Comparison of ENCODE assay signal across 16 cellular contexts in the genomic region with DNA sequence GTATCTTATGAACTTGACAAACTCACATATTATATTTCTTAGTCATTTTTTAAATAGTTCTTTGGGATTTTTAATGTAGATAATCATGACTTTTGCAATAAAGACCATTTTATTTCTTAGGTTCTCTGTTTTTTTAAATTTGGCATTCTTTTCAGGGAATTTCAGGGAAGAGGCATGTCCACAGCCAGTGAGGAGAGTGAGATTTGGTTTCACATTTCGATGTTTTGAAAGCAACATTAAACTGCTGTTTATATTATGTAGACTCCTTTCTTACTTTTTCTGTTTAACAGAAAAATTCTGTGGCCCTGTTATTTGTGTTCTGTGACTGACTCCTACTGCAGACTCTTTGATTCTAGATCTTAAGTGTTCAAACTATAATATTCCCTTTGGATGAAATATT.
DNase-seq lines count a peak whose midpoint lies in the region; ATAC-seq and TF ChIP-seq lines count a peak whose summit lies in the region.
"Had no signal": no experiment of that assay in that cellular context is flagged by ENCODE, and none has a peak within 500 bp of the region (broad histone marks: within the 10 kb centered on the region; RNA-seq: fewer than 3 reads in every experiment).

No MANE protein-coding gene starts in this region.

- no peak overlapping the region for H3K23ac ChIP-seq in IMR-90 (ENCODE audit: low read depth, low read length)

- ATAC-seq in IMR-90 (ENCODE audit: low read depth) (peak; percentile 84), GM18868 (IDR thresholded peaks at IDR 0.05; ENCODE audit: unreplicated experiment) (no peak), PC-3 (no peak)
- no peak for ATAC-seq in CD4-positive, alpha-beta T cell (ENCODE audit: poor library complexity)

- no peak overlapping the region for H2BK120ac ChIP-seq in IMR-90 (ENCODE audit: low read depth, low read length)

- BruUV-seq in IMR-90 (replicated peaks; lab: Mats Ljungman, UMichigan) (no TSS peak), PC-3 (replicated peaks; lab: Mats Ljungman, UMichigan) (no TSS peak)

- H3K4me3 Mint-ChIP-seq in nephron = no peak overlapping the region
- no peak overlapping the region for H3K4me3 Mint-ChIP-seq in CD4-positive, alpha-beta T cell
- H3K4me3 Mint-ChIP-seq: CD4-positive, CD25-positive, alpha-beta regulatory T cell had no signal

- no peaks in the 10 kb centered on the region for H3K9me1 ChIP-seq in IMR-90 (ENCODE audit: insufficient read depth, low read length)

- H3K9me2 ChIP-seq in PC-3 (replicated peaks; ENCODE audit: low read length) = no peaks in the 10 kb centered on the region

- TF ChIP-seq POLR2A in IMR-90 (IDR thresholded peaks at IDR 0.05; ENCODE audit: low read depth, low read length) (no peak), spleen (IDR thresholded peaks at IDR 0.05) (no peak)

- H4K20me1 ChIP-seq in IMR-90 (ENCODE audit: insufficient read depth, low read length) (no peaks in the 10 kb centered on the region), PC-3 (ENCODE audit: low read length) (no peaks in the 10 kb centered on the region)

- intact Hi-C loops in IMR-90 (cut with micrococcal nuclease) = no loop called here
- intact Hi-C loops in PC-3 (cut with micrococcal nuclease) = no loop called here
- intact Hi-C loops in spleen (cut with DNase I; ENCODE audit: low total_unique reads) = no loop called here
- intact Hi-C loops in CD4-positive, alpha-beta T cell (cut with DNase I, micrococcal nuclease) = loop anchor here in 1 of 2 experiments (5.0 kb wide), 1 partner anchor 56 kb away; no protein-coding TSS in a partner anchor

- no peak overlapping the region for H3K14ac ChIP-seq in IMR-90 (replicated peaks; ENCODE audit: low read depth, low read length)

- H3K18ac ChIP-seq in IMR-90 (ENCODE audit: low read depth, low read length) = 0 out of 2 replicates have a peak overlapping the region, but pooled peaks have one; percentile 55

- H3K56ac ChIP-seq in IMR-90 (ENCODE audit: extremely low read depth, insufficient read depth, low read length) = no peak overlapping the region

- peak overlapping the region; percentile 37 for H3K4me2 ChIP-seq in IMR-90 (ENCODE audit: low read depth, low read length)
- H3K4me2 ChIP-seq in PC-3 (ENCODE audit: low read length) = no peak overlapping the region

- peak overlapping the region; percentile 55 to 68 (median 58) for H3K27ac Mint-ChIP-seq in nephron
- H3K27ac Mint-ChIP-seq in CD4-positive, alpha-beta T cell = no peak overlapping the region
- H3K27ac Mint-ChIP-seq: CD4-positive, CD25-positive, alpha-beta regulatory T cell had no signal

- no peak overlapping the region for H3K4ac ChIP-seq in IMR-90 (ENCODE audit: low read depth, low read length)

- in situ Hi-C loops in IMR-90 (cut with MboI; ENCODE audit: low sequenced_read_pairs) = no loop called here

- no CpG with 5 or more reads among the region's 1 CpG for WGBS in IMR-90 (ENCODE audit: extremely low coverage in 2 of 2, insufficient read length in 1 of 2), 2 experiments
- 73 to 89% (median 78%) methylated on average over 1 of the region's 1 CpG for WGBS in spleen, 5 donors

- H2AK9ac ChIP-seq in IMR-90 (replicated peaks; ENCODE audit: low read depth, low read length, poor library complexity) = no peak overlapping the region

- H3K4me1 Mint-ChIP-seq in nephron = peaks cover 41% of the 10 kb centered on the region
- peaks cover 16% of the 10 kb centered on the region for H3K4me1 Mint-ChIP-seq in CD4-positive, alpha-beta T cell (ENCODE audit: low read depth)

- H3F3A ChIP-seq in PC-3 (ENCODE audit: low read length, unreplicated experiment) = no peaks in the 10 kb centered on the region

- H3K36me3 Mint-ChIP-seq in nephron (ENCODE audit: low read depth) = no peaks in the 10 kb centered on the region
- H3K36me3 Mint-ChIP-seq in CD4-positive, alpha-beta T cell (ENCODE audit: low read depth) = no peaks in the 10 kb centered on the region
- H3K36me3 Mint-ChIP-seq: CD4-positive, CD25-positive, alpha-beta regulatory T cell had no signal

- CTCF ChIA-PET in IMR-90 (lab: Yijun Ruan, JAX) (no interaction called here), PC-3 (lab: Charles Lee) (no interaction called here)
- CTCF ChIA-PET in CD4-positive, alpha-beta T cell (lab: Charles Lee) = no interaction called here

- dilution Hi-C loops in IMR-90 (cut with HindIII; ENCODE audit: low sequenced_read_pairs, unreplicated experiment) = no loop called here

- no peaks in the 10 kb centered on the region for H3K27me3 ChIP-seq in IMR-90 (ENCODE audit: control insufficient read depth, insufficient read depth, low read length)
- no peaks in the 10 kb centered on the region for H3K27me3 ChIP-seq in PC-3 (ENCODE audit: low read length)
- no peaks in the 10 kb centered on the region for H3K27me3 ChIP-seq in spleen (replicated peaks in 1 of 7)
- H3K27me3 ChIP-seq in CD4-positive, alpha-beta T cell (ENCODE audit: control insufficient read depth, insufficient read depth, low read length) = no peaks in the 10 kb centered on the region

- H2AFZ ChIP-seq in IMR-90 (replicated peaks; ENCODE audit: low read length, poor library complexity) (no peak overlapping the region), PC-3 (ENCODE audit: low read length) (no peak overlapping the region)

- H4K5ac ChIP-seq in IMR-90 (ENCODE audit: low read depth, low read length) = no peak overlapping the region; the same call in 1 of the 2 replicates

- no peak for TF ChIP-seq RAD21 in IMR-90 (IDR thresholded peaks at IDR 0.05; ENCODE audit: low read length)

- no peak overlapping the region for H2BK20ac ChIP-seq in IMR-90 (ENCODE audit: low read depth, low read length)

- DNase-seq in AG09319 (ENCODE audit: extremely low read depth, low read depth) (peak; percentile 30), IMR-90 (peak; percentile 55), fibroblast of peridontal ligament (ENCODE audit: extremely low read depth) (peak; percentile 83), PC-3 (no peak), spleen (no peak)
- DNase-seq in CD4-positive, alpha-beta T cell = no peak
- DNase-seq: Calu3; CD4-positive, CD25-positive, alpha-beta regulatory T cell; GDM1; KG1; NCI-H1092 treated with DMSO at 0.1 percent for 48 hours; NCI-H1694; NCI-H69; NK-92 treated with Interleukin-12 subunit alpha and Interleukin-12 subunit beta, amount 100 ng/mL, for 24 hours had no signal

- POLR2A ChIA-PET in IMR-90 (lab: Charles Lee; ENCODE audit: unreplicated experiment) (no interaction called here), PC-3 (lab: Charles Lee; ENCODE audit: unreplicated experiment) (no interaction called here)
- POLR2A ChIA-PET in CD4-positive, alpha-beta T cell (lab: Charles Lee) = no interaction called here

- no peak overlapping the region for H2AK5ac ChIP-seq in IMR-90 (ENCODE audit: low read depth, low read length)

- H3K9me3 Mint-ChIP-seq in nephron = no peaks in the 10 kb centered on the region
- no peaks in the 10 kb centered on the region for H3K9me3 Mint-ChIP-seq in CD4-positive, alpha-beta T cell
- H3K9me3 Mint-ChIP-seq: CD4-positive, CD25-positive, alpha-beta regulatory T cell had no signal

- H3K9me3 ChIP-seq in IMR-90 (ENCODE audit: control insufficient read depth, insufficient read depth, low read length) (no peaks in the 10 kb centered on the region), PC-3 (ENCODE audit: low read length) (no peaks in the 10 kb centered on the region), spleen (no peaks in the 10 kb centered on the region)
- no peaks in the 10 kb centered on the region for H3K9me3 ChIP-seq in CD4-positive, alpha-beta T cell (ENCODE audit: control insufficient read depth, low read length)

- H2BK15ac ChIP-seq in IMR-90 (ENCODE audit: low read depth, low read length) = no peak overlapping the region

- H4K91ac ChIP-seq in IMR-90 (ENCODE audit: insufficient read depth, low read depth, low read length) = no peak overlapping the region

- H3K4me3 ChIP-seq in IMR-90 (ENCODE audit: insufficient read depth, low read depth, low read length) (no peak overlapping the region), PC-3 (ENCODE audit: low read length) (no peak overlapping the region), spleen (no peak overlapping the region)

- no peaks in the 10 kb centered on the region for H3K79me1 ChIP-seq in IMR-90 (ENCODE audit: low read depth in 1 of 2, low read length in 2 of 2)

- peaks cover 8% of the 10 kb centered on the region; the same call in 1 of the 2 replicates for H3K4me1 ChIP-seq in IMR-90 (ENCODE audit: control insufficient read depth, insufficient read depth, low read length)
- H3K4me1 ChIP-seq in PC-3 (ENCODE audit: insufficient read depth, low read length) = peaks cover 6% of the 10 kb centered on the region; the same call in 1 of the 2 replicates
- peaks cover 10 to 46% (median 17%) of the 10 kb centered on the region in 6 donors for H3K4me1 ChIP-seq in spleen

- peak overlapping the region; percentile 59 for H2BK5ac ChIP-seq in IMR-90 (ENCODE audit: low read depth, low read length, poor library complexity, severe bottlenecking)

- H3K36me3 ChIP-seq in IMR-90 (ENCODE audit: control insufficient read depth, insufficient read depth, low read length) (no peaks in the 10 kb centered on the region), PC-3 (ENCODE audit: low read depth, low read length) (no peaks in the 10 kb centered on the region), spleen (no peaks in the 10 kb centered on the region)

- H3K27ac ChIP-seq in IMR-90 (ENCODE audit: insufficient read depth, low read length) (peak overlapping the region; percentile 30; the same call in 1 of the 2 replicates), PC-3 (ENCODE audit: low read length) (no peak overlapping the region), spleen (no peak overlapping the region)
- H3K27ac ChIP-seq in CD4-positive, alpha-beta T cell (ENCODE audit: low read depth, low read length) = no peak overlapping the region

- H3K79me2 ChIP-seq in PC-3 (ENCODE audit: low read length) = no peaks in the 10 kb centered on the region

- H3K9ac ChIP-seq in IMR-90 (ENCODE audit: low read depth, low read length) = 0 out of 2 replicates have a peak overlapping the region, but pooled peaks have one; percentile 41
- H3K9ac ChIP-seq in PC-3 (ENCODE audit: low read length) = no peak overlapping the region

- no peak overlapping the region for H4K8ac ChIP-seq in IMR-90 (ENCODE audit: low read depth in 2 of 2, low read length in 2 of 2)

- H3K27me3 Mint-ChIP-seq in nephron (ENCODE audit: low read depth) = peaks cover 22% of the 10 kb centered on the region
- H3K27me3 Mint-ChIP-seq in CD4-positive, alpha-beta T cell = no peaks in the 10 kb centered on the region

- TF ChIP-seq CTCF in AG09319 (IDR thresholded peaks at IDR 0.05; ENCODE audit: low read depth, low read length) (no peak; the same call in 1 of the 2 replicates), IMR-90 (conservative IDR thresholded peaks at IDR 0.05; ENCODE audit: low read depth, low read length) (no peak), nephron (IDR thresholded peaks at IDR 0.05; ENCODE audit: unreplicated experiment in 3 of 3) (no peak), PC-3 (conservative IDR thresholded peaks at IDR 0.05; ENCODE audit: low read depth, low read length) (no peak), spleen (IDR thresholded peaks at IDR 0.05 in 8 of 11, conservative IDR thresholded peaks at IDR 0.05 in 3 of 11) (no peak)
- no peak for TF ChIP-seq CTCF in CD4-positive, alpha-beta T cell (IDR thresholded peaks at IDR 0.05)

TF ChIP-seq in IMR-90, 13 proteins besides CTCF, POLR2A, EP300 and RAD21 (continues in another document):
- TF ChIP-seq SMC3 (IDR thresholded peaks at IDR 0.05; ENCODE audit: low read depth, low read length) (no peak), BHLHE40 (IDR thresholded peaks at IDR 0.05; ENCODE audit: low read depth, low read length) (no peak)

Comparison
In these comparisons a context has a peak if more than half of its experiments do, and no peak if none do; other contexts are left out.
1. DNase-seq: peak in AG09319 (single experiment), IMR-90 (single experiment) and fibroblast of peridontal ligament (single experiment); none in PC-3 (single experiment), spleen (single experiment) and CD4-positive, alpha-beta T cell (0 of 10).